Comparison of ENCODE assay signal across 24 cellular contexts in genomic region chr1:116511459-116512019, GRCh38. TPM values are rescaled to one million over a fixed set of nuclear protein-coding genes. Genes with fewer than 3 reads are reported as not detected.
DNase-seq lines count a peak whose midpoint lies in the region; ATAC-seq and TF ChIP-seq lines count a peak whose summit lies in the region.
"Had no signal": no experiment of that assay in that cellular context is flagged by ENCODE, and none has a peak within 500 bp of the region (broad histone marks: within the 10 kb centered on the region; RNA-seq: fewer than 3 reads in every experiment).

No MANE protein-coding gene starts in this region.

- H3K27me3 Mint-ChIP-seq in activated CD8-positive, alpha-beta memory T cell treated with anti-CD3 and anti-CD28 coated beads, Interleukin-2, amount 10 ng/mL, durations not matched to agents 7 days and 5 days, result no peaks in the 10 kb centered on the region
- no peaks in the 10 kb centered on the region for H3K27me3 Mint-ChIP-seq in Calu3 (ENCODE audit: unreplicated experiment)
- H3K27me3 Mint-ChIP-seq in activated T-helper 17 cell treated with anti-CD3 and anti-CD28 coated beads, Interleukin-2, amount 50 U/mL, for 72 hours, result no peaks in the 10 kb centered on the region
- H3K27me3 Mint-ChIP-seq in natural killer cell treated with Interleukin-12 subunit alpha and Interleukin-12 subunit beta and Interleukin-15 and Interleukin-18, amount 100 ng/mL, for 72 hours, result no peaks in the 10 kb centered on the region

- peak overlapping the region; percentile 52 for H3K27ac Mint-ChIP-seq in activated CD8-positive, alpha-beta memory T cell treated with anti-CD3 and anti-CD28 coated beads, Interleukin-2, amount 10 ng/mL, durations not matched to agents 7 days and 5 days
- peak overlapping the region; percentile 22 for H3K27ac Mint-ChIP-seq in Calu3 (ENCODE audit: unreplicated experiment)
- H3K27ac Mint-ChIP-seq in activated T-helper 17 cell treated with anti-CD3 and anti-CD28 coated beads, Interleukin-2, amount 50 U/mL, for 72 hours, result peak overlapping the region; percentile 34
- H3K27ac Mint-ChIP-seq in natural killer cell treated with Interleukin-12 subunit alpha and Interleukin-12 subunit beta and Interleukin-15 and Interleukin-18, amount 100 ng/mL, for 72 hours, result peak overlapping the region; percentile 71 to 99

- no peak overlapping the region for H3K9ac ChIP-seq in mesendoderm (ENCODE audit: low read length)

- H2BK120ac ChIP-seq in mesendoderm (ENCODE audit: low read depth, low read length), result no peak overlapping the region

- no peaks in the 10 kb centered on the region for H3K27me3 ChIP-seq in mesendoderm (ENCODE audit: insufficient read depth, low read length, poor library complexity)
- H3K27me3 ChIP-seq: vagina had no signal

- no peak overlapping the region for H4K8ac ChIP-seq in mesendoderm (ENCODE audit: low read depth, low read length)

- no peak overlapping the region for H3K18ac ChIP-seq in mesendoderm (ENCODE audit: low read length)

- no peaks in the 10 kb centered on the region for H3K79me1 ChIP-seq in mesendoderm (ENCODE audit: low read length)

- no CpG with 5 or more reads among the region's 2 CpGs for WGBS in mesendoderm (ENCODE audit: extremely low coverage, insufficient coverage, low lambda C conversion rate)

- no peak overlapping the region for H3K4me2 ChIP-seq in mesendoderm (ENCODE audit: low read length)
- H3K4me2 ChIP-seq: A549 had no signal

- H3K36me3 ChIP-seq in mesendoderm (ENCODE audit: control insufficient read depth, insufficient read depth, low read length), result no peaks in the 10 kb centered on the region
- H3K36me3 ChIP-seq: thoracic aorta, vagina had no signal

- no peaks in the 10 kb centered on the region for H3K4me1 ChIP-seq in mesendoderm (ENCODE audit: control insufficient read depth, low read depth, low read length)
- H3K4me1 ChIP-seq: vagina had no signal

- peak; percentile 11 for DNase-seq in activated CD8-positive, alpha-beta memory T cell treated with anti-CD3 and anti-CD28 coated beads, Interleukin-2, amount 10 ng/mL, durations not matched to agents 7 days and 5 days
- no peak for DNase-seq in activated CD8-positive, alpha-beta memory T cell treated with anti-CD3 and anti-CD28 coated beads for 24 hours
- DNase-seq in Calu3, result no peak
- DNase-seq in natural killer cell treated with Interleukin-12 subunit alpha and Interleukin-12 subunit beta and Interleukin-15 and Interleukin-18, amount 100 ng/mL, for 72 hours (ENCODE audit: low spot score), result no peak
- DNase-seq in SKM-1 treated with dmso at 0.1 percent for 144 hours (lab: John Stamatoyannopoulos, UW; ENCODE audit: unreplicated experiment), result no peak
- DNase-seq in mesendoderm, result no peak
- DNase-seq: activated CD4-positive, CD25-positive, alpha-beta regulatory T cell; activated naive CD4-positive, alpha-beta T cell treated with anti-CD3 and anti-CD28 coated beads, Interleukin-2, amount 50 U/mL, for 16 hours; activated T-cell treated with anti-CD3 and anti-CD28 coated beads, Interleukin-2, amount 50 U/mL, for 4 hours; H7; Kasumi-1; NCI-H1048; NCI-H1930; NCI-H2227 treated with DMSO at 0.1 percent for 48 hours; RPMI8226; stimulated activated CD4-positive, alpha-beta T cell treated with anti-CD3 and anti-CD28 coated beads, Interleukin-2, amount 100 ng/mL, for 24 hours had no signal

- H3K9me3 Mint-ChIP-seq in activated CD8-positive, alpha-beta memory T cell treated with anti-CD3 and anti-CD28 coated beads, Interleukin-2, amount 10 ng/mL, durations not matched to agents 7 days and 5 days (ENCODE audit: low read depth), result peaks cover 6% of the 10 kb centered on the region
- H3K9me3 Mint-ChIP-seq in Calu3 (ENCODE audit: low read depth, unreplicated experiment), result peaks cover 6% of the 10 kb centered on the region
- no peaks in the 10 kb centered on the region for H3K9me3 Mint-ChIP-seq in activated T-helper 17 cell treated with anti-CD3 and anti-CD28 coated beads, Interleukin-2, amount 50 U/mL, for 72 hours
- peaks cover 10% of the 10 kb centered on the region for H3K9me3 Mint-ChIP-seq in natural killer cell treated with Interleukin-12 subunit alpha and Interleukin-12 subunit beta and Interleukin-15 and Interleukin-18, amount 100 ng/mL, for 72 hours
- H3K9me3 Mint-ChIP-seq: activated T-cell treated with anti-CD3 and anti-CD28 coated beads, Interleukin-2, amount 50 U/mL, for 4 hours had no signal

- no peak overlapping the region for H2BK15ac ChIP-seq in mesendoderm (replicated peaks; ENCODE audit: low read depth)

- TF ChIP-seq CTCF in Calu3 (IDR thresholded peaks at IDR 0.05; ENCODE audit: unreplicated experiment), result no peak

- H3K79me2 ChIP-seq in mesendoderm (ENCODE audit: control insufficient read depth, insufficient read depth, low read length), result no peaks in the 10 kb centered on the region

- no peak overlapping the region for H3K4me3 Mint-ChIP-seq in activated CD8-positive, alpha-beta memory T cell treated with anti-CD3 and anti-CD28 coated beads, Interleukin-2, amount 10 ng/mL, durations not matched to agents 7 days and 5 days
- no peak overlapping the region for H3K4me3 Mint-ChIP-seq in Calu3 (ENCODE audit: low read depth, unreplicated experiment)
- H3K4me3 Mint-ChIP-seq in activated T-helper 17 cell treated with anti-CD3 and anti-CD28 coated beads, Interleukin-2, amount 50 U/mL, for 72 hours, result no peak overlapping the region
- peak overlapping the region; percentile 38 for H3K4me3 Mint-ChIP-seq in natural killer cell treated with Interleukin-12 subunit alpha and Interleukin-12 subunit beta and Interleukin-15 and Interleukin-18, amount 100 ng/mL, for 72 hours
- H3K4me3 Mint-ChIP-seq: activated T-cell treated with anti-CD3 and anti-CD28 coated beads, Interleukin-2, amount 50 U/mL, for 4 hours had no signal

- ATAC-seq in activated CD8-positive, alpha-beta memory T cell treated with anti-CD3 and anti-CD28 coated beads, Interleukin-2, amount 10 ng/mL, durations not matched to agents 7 days and 5 days, result no peak
- no peak for ATAC-seq in activated T-helper 17 cell treated with anti-CD3 and anti-CD28 coated beads, Interleukin-2, amount 50 U/mL, for 72 hours (replicated peaks)
- no peak for ATAC-seq in natural killer cell treated with Interleukin-12 subunit alpha and Interleukin-12 subunit beta and Interleukin-15 and Interleukin-18, amount 100 ng/mL, for 72 hours
- no peak for ATAC-seq in HG03045 (IDR thresholded peaks at IDR 0.05; ENCODE audit: unreplicated experiment)
- ATAC-seq: A549; activated T-cell treated with anti-CD3 and anti-CD28 coated beads, Interleukin-2, amount 50 U/mL, for 4 hours had no signal

- CTCF ChIA-PET in activated CD8-positive, alpha-beta memory T cell treated with anti-CD3 and anti-CD28 coated beads, Interleukin-2, amount 10 ng/mL, durations not matched to agents 7 days and 5 days (lab: Charles Lee), result interaction anchor here (1.1 to 1.7 kb wide), 2 partner anchors 12 to 46 kb away, joined by 4 read pairs; no protein-coding TSS in a partner anchor
- CTCF ChIA-PET in Calu3 (lab: Charles Lee), result no interaction called here

- no peak overlapping the region for H3K56ac ChIP-seq in mesendoderm (ENCODE audit: low read length)

- H2AK5ac ChIP-seq in mesendoderm (ENCODE audit: low read length), result no peak overlapping the region

- H2BK5ac ChIP-seq in mesendoderm (ENCODE audit: low read length), result no peak overlapping the region

- H3K23ac ChIP-seq in mesendoderm (ENCODE audit: low read length), result no peak overlapping the region

- no peak overlapping the region for H3K4ac ChIP-seq in mesendoderm (ENCODE audit: low read depth, low read length)

- BruUV-seq in Calu3 (replicated peaks; lab: Mats Ljungman, UMichigan), result no TSS peak

- peaks cover 38% of the 10 kb centered on the region for H3K36me3 Mint-ChIP-seq in activated CD8-positive, alpha-beta memory T cell treated with anti-CD3 and anti-CD28 coated beads, Interleukin-2, amount 10 ng/mL, durations not matched to agents 7 days and 5 days
- H3K36me3 Mint-ChIP-seq in Calu3 (ENCODE audit: insufficient read depth, unreplicated experiment), result peaks cover 10% of the 10 kb centered on the region
- peaks cover 13% of the 10 kb centered on the region for H3K36me3 Mint-ChIP-seq in activated T-helper 17 cell treated with anti-CD3 and anti-CD28 coated beads, Interleukin-2, amount 50 U/mL, for 72 hours (ENCODE audit: low read depth)
- peaks cover 17% of the 10 kb centered on the region for H3K36me3 Mint-ChIP-seq in natural killer cell treated with Interleukin-12 subunit alpha and Interleukin-12 subunit beta and Interleukin-15 and Interleukin-18, amount 100 ng/mL, for 72 hours

- no peak overlapping the region for H4K5ac ChIP-seq in mesendoderm (ENCODE audit: low read length)

- intact Hi-C loops in Calu3 (cut with micrococcal nuclease; ENCODE audit: unreplicated experiment), result no loop called here

- no peak overlapping the region for H3K27ac ChIP-seq in mesendoderm (ENCODE audit: low read depth, low read length)
- H3K27ac ChIP-seq: epithelial cell of prostate, thoracic aorta, vagina had no signal

- peaks cover 78% of the 10 kb centered on the region for H3K4me1 Mint-ChIP-seq in activated CD8-positive, alpha-beta memory T cell treated with anti-CD3 and anti-CD28 coated beads, Interleukin-2, amount 10 ng/mL, durations not matched to agents 7 days and 5 days
- peaks cover 57% of the 10 kb centered on the region for H3K4me1 Mint-ChIP-seq in Calu3 (ENCODE audit: low read depth, unreplicated experiment)
- H3K4me1 Mint-ChIP-seq in activated T-helper 17 cell treated with anti-CD3 and anti-CD28 coated beads, Interleukin-2, amount 50 U/mL, for 72 hours, result peaks cover 59% of the 10 kb centered on the region
- H3K4me1 Mint-ChIP-seq in natural killer cell treated with Interleukin-12 subunit alpha and Interleukin-12 subunit beta and Interleukin-15 and Interleukin-18, amount 100 ng/mL, for 72 hours (ENCODE audit: low read depth in 2 of 2), result peaks cover 68 to 69% of the 10 kb centered on the region in 2 donors

- no peak overlapping the region for H3K4me3 ChIP-seq in mesendoderm (ENCODE audit: low read length)
- H3K4me3 ChIP-seq: A549, lung, skin epidermis, thoracic aorta, vagina had no signal

RNA-seq across cellular contexts. Expression of gene CD58, which starts 59.3 kb away (rescaled TPM):
- total RNA-seq in activated CD8-positive, alpha-beta memory T cell treated with anti-CD3 and anti-CD28 coated beads, Interleukin-2, amount 10 ng/mL, durations not matched to agents 7 days and 5 days, result 10 to 100 TPM; 54.0 to 56.9 TPM
- 18.9 and 22.9 TPM in 2 replicates for total RNA-seq in Calu3 (2022)
- 10 to 100 TPM; 36.8 to 40.5 TPM for total RNA-seq in activated T-helper 17 cell treated with anti-CD3 and anti-CD28 coated beads, Interleukin-2, amount 50 U/mL, for 72 hours
- total RNA-seq in natural killer cell treated with Interleukin-12 subunit alpha and Interleukin-12 subunit beta and Interleukin-15 and Interleukin-18, amount 100 ng/mL, for 72 hours, result 10 to 100 TPM; 40.1 to 52.7 TPM
- 10.2 TPM for polyA plus RNA-seq in mesendoderm (2013, experiment 1 of 2)
- polyA plus RNA-seq in mesendoderm (2013, experiment 2 of 2), result 9.4 TPM

Comparison
In these comparisons a context has a peak if more than half of its experiments do, and no peak if none do; other contexts are left out.
1. H3K27ac Mint-ChIP-seq: peak in every context shown above with its lines; median percentile 85 in natural killer cell treated with Interleukin-12 subunit alpha and Interleukin-12 subunit beta and Interleukin-15 and Interleukin-18, amount 100 ng/mL, for 72 hours; 52 in activated CD8-positive, alpha-beta memory T cell treated with anti-CD3 and anti-CD28 coated beads, Interleukin-2, amount 10 ng/mL, durations not matched to agents 7 days and 5 days; 34 in activated T-helper 17 cell treated with anti-CD3 and anti-CD28 coated beads, Interleukin-2, amount 50 U/mL, for 72 hours; 22 in Calu3.